1 cellular context compared by ENCODE assay signal in the genomic region with DNA sequence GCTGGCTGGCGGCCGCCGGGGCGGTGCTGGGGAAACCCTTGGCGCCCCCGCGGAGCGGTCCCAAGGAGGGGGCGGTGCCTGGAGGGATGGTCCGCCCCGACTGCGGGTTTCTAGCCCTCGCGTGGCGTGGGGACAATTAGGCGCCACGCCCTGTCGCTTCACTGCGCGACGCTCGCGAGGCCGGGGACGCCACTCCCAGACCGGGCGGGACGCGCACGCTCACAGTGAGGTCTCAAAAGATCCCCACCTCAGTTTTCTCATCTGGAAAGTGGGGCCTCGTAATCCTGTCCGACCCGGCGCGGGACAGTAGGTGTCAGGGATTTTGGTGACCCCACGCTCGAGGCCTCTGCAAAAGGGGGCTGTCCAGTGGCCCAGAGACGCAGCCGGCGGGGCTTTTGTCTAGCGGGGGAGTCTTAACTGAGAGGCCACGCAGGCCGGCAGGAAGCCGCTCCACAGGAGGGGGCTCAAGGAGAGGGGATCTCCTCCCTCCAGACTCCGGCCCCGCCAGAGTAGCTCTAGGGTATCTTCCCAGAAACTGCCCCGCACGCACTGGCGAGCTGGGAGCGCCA.
A peak's percentile ranks its signal among the peaks of the same experiment; 100 is the strongest.
TF ChIP-seq lines count a peak whose summit lies in the region.

No MANE protein-coding gene starts in this region.

TF ChIP-seq in HepG2, 621 proteins besides CTCF, POLR2A, EP300 and RAD21 (continued from another document):
- TF ChIP-seq U2AF1 (optimal IDR thresholded peaks at IDR 0.05; ENCODE audit: low read depth, low read length) (no peak), KDM1A (CRISPR knock-in tag; IDR thresholded peaks at IDR 0.05) (peak; percentile 96), ARID2 (CRISPR knock-in tag; IDR thresholded peaks at IDR 0.05; ENCODE audit: borderline replicate concordance) (0 out of 2 replicates have a peak, but pooled peaks have one; percentile 4), ZMYM3 (CRISPR knock-in tag; IDR thresholded peaks at IDR 0.05) (peak; percentile 99), RCOR2 (CRISPR knock-in tag; IDR thresholded peaks at IDR 0.05) (peak; percentile 85), ZNF546 (CRISPR knock-in tag; conservative IDR thresholded peaks at IDR 0.05) (0 out of 2 replicates have a peak, but pooled peaks have one; percentile 43), SNAI1 (CRISPR knock-in tag; IDR thresholded peaks at IDR 0.05; ENCODE audit: borderline replicate concordance) (peak; percentile 56; the same call in 1 of the 2 replicates), CHD4 (IDR thresholded peaks at IDR 0.05; ENCODE audit: borderline replicate concordance, low read length) (peak; percentile 82), AGO2 (optimal IDR thresholded peaks at IDR 0.05; ENCODE audit: low read depth, low read length) (peak; percentile 46), FOXO4 (CRISPR knock-in tag; conservative IDR thresholded peaks at IDR 0.05) (0 out of 2 replicates have a peak, but pooled peaks have one; percentile 44), SP4 (CRISPR knock-in tag; IDR thresholded peaks at IDR 0.05) (peak; percentile 81; the same call in 1 of the 2 replicates), ZNF234 (CRISPR knock-in tag; conservative IDR thresholded peaks at IDR 0.05) (no peak), HOXA3 (CRISPR knock-in tag; IDR thresholded peaks at IDR 0.05) (0 out of 2 replicates have a peak, but pooled peaks have one; percentile 18), ZMYM2 (CRISPR knock-in tag; IDR thresholded peaks at IDR 0.05) (peak; percentile 84; the same call in 1 of the 2 replicates), ZNF317 (CRISPR knock-in tag; IDR thresholded peaks at IDR 0.05) (peak; percentile 67), ZNF331 (CRISPR knock-in tag; IDR thresholded peaks at IDR 0.05) (peak; percentile 11; the same call in 1 of the 2 replicates), NRL (CRISPR knock-in tag; IDR thresholded peaks at IDR 0.05; ENCODE audit: borderline replicate concordance) (0 out of 2 replicates have a peak, but pooled peaks have one; percentile 41), SP5 (CRISPR knock-in tag; IDR thresholded peaks at IDR 0.05; ENCODE audit: borderline replicate concordance, low read depth) (peak; percentile 82), EED (CRISPR knock-in tag; IDR thresholded peaks at IDR 0.05) (no peak), CHD2 (IDR thresholded peaks at IDR 0.05; ENCODE audit: low read depth, low read length) (peak; percentile 73), ZNF816 (CRISPR knock-in tag; IDR thresholded peaks at IDR 0.05; ENCODE audit: borderline replicate concordance) (no peak), ELF3 (CRISPR knock-in tag; IDR thresholded peaks at IDR 0.05) (0 out of 2 replicates have a peak, but pooled peaks have one; percentile 38), MAX (IDR thresholded peaks at IDR 0.05) (peak; percentile 61), ZNF577 (CRISPR knock-in tag; IDR thresholded peaks at IDR 0.05; ENCODE audit: borderline replicate concordance, low read depth) (no peak), HIVEP1 (CRISPR knock-in tag; IDR thresholded peaks at IDR 0.05) (peak; percentile 91), ZNF17 (CRISPR knock-in tag; IDR thresholded peaks at IDR 0.05) (no peak), SALL1 (CRISPR knock-in tag; IDR thresholded peaks at IDR 0.05) (peak; percentile 44; the same call in 1 of the 2 replicates), PITX1 (CRISPR knock-in tag; IDR thresholded peaks at IDR 0.05) (0 out of 2 replicates have a peak, but pooled peaks have one; percentile 21), ZNF672 (CRISPR knock-in tag; IDR thresholded peaks at IDR 0.05) (no peak), SIN3B (IDR thresholded peaks at IDR 0.05; ENCODE audit: low read length) (0 out of 2 replicates have a peak, but pooled peaks have one; percentile 22)
- TF ChIP-seq, protein P1, sequence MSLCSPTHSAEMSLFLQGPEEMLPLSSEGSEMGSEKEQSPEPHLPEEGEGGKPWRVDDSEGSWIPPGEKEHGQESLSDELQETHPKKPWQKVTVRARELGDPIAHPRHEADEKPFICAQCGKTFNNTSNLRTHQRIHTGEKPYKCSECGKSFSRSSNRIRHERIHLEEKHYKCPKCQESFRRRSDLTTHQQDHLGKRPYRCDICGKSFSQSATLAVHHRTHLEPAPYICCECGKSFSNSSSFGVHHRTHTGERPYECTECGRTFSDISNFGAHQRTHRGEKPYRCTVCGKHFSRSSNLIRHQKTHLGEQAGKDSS (CRISPR knock-in tag; IDR thresholded peaks at IDR 0.05; ENCODE audit: borderline replicate concordance, low read depth), result 0 out of 2 replicates have a peak, but pooled peaks have one; percentile 14
- TF ChIP-seq, protein P2, sequence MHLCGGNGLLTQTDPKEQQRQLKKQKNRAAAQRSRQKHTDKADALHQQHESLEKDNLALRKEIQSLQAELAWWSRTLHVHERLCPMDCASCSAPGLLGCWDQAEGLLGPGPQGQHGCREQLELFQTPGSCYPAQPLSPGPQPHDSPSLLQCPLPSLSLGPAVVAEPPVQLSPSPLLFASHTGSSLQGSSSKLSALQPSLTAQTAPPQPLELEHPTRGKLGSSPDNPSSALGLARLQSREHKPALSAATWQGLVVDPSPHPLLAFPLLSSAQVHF (CRISPR knock-in tag; IDR thresholded peaks at IDR 0.05), result no peak
- TF ChIP-seq, protein P3, sequence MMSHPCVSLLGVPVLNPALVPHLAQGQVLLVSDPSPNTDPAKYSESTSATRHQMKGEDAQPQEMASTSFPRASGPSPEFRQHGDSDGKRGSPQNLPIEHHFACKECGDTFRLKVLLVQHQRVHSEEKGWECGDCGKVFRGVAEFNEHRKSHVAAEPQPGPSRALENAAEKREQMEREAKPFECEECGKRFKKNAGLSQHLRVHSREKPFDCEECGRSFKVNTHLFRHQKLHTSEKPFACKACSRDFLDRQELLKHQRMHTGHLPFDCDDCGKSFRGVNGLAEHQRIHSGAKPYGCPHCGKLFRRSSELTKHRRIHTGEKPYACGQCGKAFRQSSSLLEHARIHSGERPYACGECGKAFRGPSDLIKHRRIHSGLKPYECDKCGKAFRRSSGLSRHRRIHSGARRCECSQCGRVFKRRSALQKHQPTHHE (CRISPR knock-in tag; IDR thresholded peaks at IDR 0.05; ENCODE audit: borderline replicate concordance), result peak; percentile 6; the same call in 1 of the 2 replicates
- TF ChIP-seq, protein P4, sequence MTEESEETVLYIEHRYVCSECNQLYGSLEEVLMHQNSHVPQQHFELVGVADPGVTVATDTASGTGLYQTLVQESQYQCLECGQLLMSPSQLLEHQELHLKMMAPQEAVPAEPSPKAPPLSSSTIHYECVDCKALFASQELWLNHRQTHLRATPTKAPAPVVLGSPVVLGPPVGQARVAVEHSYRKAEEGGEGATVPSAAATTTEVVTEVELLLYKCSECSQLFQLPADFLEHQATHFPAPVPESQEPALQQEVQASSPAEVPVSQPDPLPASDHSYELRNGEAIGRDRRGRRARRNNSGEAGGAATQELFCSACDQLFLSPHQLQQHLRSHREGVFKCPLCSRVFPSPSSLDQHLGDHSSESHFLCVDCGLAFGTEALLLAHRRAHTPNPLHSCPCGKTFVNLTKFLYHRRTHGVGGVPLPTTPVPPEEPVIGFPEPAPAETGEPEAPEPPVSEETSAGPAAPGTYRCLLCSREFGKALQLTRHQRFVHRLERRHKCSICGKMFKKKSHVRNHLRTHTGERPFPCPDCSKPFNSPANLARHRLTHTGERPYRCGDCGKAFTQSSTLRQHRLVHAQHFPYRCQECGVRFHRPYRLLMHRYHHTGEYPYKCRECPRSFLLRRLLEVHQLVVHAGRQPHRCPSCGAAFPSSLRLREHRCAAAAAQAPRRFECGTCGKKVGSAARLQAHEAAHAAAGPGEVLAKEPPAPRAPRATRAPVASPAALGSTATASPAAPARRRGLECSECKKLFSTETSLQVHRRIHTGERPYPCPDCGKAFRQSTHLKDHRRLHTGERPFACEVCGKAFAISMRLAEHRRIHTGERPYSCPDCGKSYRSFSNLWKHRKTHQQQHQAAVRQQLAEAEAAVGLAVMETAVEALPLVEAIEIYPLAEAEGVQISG (CRISPR knock-in tag; IDR thresholded peaks at IDR 0.05), result peak; percentile 47; the same call in 1 of the 2 replicates
- TF ChIP-seq, protein P5, sequence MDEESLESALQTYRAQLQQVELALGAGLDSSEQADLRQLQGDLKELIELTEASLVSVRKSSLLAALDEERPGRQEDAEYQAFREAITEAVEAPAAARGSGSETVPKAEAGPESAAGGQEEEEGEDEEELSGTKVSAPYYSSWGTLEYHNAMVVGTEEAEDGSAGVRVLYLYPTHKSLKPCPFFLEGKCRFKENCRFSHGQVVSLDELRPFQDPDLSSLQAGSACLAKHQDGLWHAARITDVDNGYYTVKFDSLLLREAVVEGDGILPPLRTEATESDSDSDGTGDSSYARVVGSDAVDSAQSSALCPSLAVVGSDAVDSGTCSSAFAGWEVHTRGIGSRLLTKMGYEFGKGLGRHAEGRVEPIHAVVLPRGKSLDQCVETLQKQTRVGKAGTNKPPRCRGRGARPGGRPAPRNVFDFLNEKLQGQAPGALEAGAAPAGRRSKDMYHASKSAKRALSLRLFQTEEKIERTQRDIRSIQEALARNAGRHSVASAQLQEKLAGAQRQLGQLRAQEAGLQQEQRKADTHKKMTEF (CRISPR knock-in tag; IDR thresholded peaks at IDR 0.05), result peak; percentile 44; the same call in 1 of the 2 replicates
- TF ChIP-seq, protein P6, sequence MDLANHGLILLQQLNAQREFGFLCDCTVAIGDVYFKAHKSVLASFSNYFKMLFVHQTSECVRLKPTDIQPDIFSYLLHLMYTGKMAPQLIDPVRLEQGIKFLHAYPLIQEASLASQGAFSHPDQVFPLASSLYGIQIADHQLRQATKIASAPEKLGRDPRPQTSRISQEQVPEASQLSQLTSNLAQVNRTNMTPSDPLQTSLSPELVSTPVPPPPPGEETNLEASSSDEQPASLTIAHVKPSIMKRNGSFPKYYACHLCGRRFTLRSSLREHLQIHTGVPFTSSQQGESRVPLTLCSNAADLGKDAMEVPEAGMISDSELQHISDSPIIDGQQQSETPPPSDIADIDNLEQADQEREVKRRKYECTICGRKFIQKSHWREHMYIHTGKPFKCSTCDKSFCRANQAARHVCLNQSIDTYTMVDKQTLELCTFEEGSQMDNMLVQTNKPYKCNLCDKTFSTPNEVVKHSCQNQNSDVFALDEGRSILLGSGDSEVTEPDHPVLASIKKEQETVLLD (CRISPR knock-in tag; IDR thresholded peaks at IDR 0.05; ENCODE audit: low read depth), result no peak
- TF ChIP-seq, protein P7, sequence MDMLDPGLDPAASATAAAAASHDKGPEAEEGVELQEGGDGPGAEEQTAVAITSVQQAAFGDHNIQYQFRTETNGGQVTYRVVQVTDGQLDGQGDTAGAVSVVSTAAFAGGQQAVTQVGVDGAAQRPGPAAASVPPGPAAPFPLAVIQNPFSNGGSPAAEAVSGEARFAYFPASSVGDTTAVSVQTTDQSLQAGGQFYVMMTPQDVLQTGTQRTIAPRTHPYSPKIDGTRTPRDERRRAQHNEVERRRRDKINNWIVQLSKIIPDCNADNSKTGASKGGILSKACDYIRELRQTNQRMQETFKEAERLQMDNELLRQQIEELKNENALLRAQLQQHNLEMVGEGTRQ (IDR thresholded peaks at IDR 0.05; ENCODE audit: low read depth, low read length), result no peak
- TF ChIP-seq, protein P7 (CRISPR knock-in tag; IDR thresholded peaks at IDR 0.05; ENCODE audit: borderline replicate concordance), result no peak
- TF ChIP-seq, protein P8, sequence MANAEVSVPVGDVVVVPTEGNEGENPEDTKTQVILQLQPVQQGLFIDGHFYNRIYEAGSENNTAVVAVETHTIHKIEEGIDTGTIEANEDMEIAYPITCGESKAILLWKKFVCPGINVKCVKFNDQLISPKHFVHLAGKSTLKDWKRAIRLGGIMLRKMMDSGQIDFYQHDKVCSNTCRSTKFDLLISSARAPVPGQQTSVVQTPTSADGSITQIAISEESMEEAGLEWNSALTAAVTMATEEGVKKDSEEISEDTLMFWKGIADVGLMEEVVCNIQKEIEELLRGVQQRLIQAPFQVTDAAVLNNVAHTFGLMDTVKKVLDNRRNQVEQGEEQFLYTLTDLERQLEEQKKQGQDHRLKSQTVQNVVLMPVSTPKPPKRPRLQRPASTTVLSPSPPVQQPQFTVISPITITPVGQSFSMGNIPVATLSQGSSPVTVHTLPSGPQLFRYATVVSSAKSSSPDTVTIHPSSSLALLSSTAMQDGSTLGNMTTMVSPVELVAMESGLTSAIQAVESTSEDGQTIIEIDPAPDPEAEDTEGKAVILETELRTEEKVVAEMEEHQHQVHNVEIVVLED (CRISPR knock-in tag; IDR thresholded peaks at IDR 0.05; ENCODE audit: borderline replicate concordance), result 0 out of 2 replicates have a peak, but pooled peaks have one; percentile 25
